Comparison of ENCODE assay signal across 21 cellular contexts in the genomic region with DNA sequence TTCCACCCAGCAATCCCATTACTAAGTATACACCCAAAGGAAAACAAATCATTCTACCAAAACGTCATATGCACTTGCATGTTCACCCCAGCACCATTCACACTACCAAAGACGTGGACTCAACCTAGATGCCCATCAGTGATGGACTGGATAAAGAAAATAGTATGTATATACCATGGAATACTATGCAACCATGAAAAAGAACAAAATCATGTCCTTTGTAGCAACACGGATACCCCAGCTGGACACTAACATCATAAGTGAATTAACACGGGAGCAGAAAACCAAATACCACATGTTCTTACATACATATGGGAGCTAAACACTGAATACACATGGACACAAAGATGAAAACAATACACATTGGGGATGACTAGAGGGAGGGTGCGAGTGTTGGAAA.
"Had no signal": no experiment of that assay in that cellular context is flagged by ENCODE, and none has a peak within 500 bp of the region (broad histone marks: within the 10 kb centered on the region; RNA-seq: fewer than 3 reads in every experiment).

No MANE protein-coding gene starts in this region.

- FAIRE-seq: endothelial cell of umbilical vein, islet of Langerhans had no signal

- H3K4me3 ChIP-seq: coronary artery, dorsolateral prefrontal cortex, esophagus muscularis mucosa, heart right ventricle, left lung, lower lobe of right lung, mucosa of descending colon had no signal

- H3K27ac ChIP-seq: coronary artery, dorsolateral prefrontal cortex, esophagus muscularis mucosa, foreskin keratinocyte, heart right ventricle, left lung, lower lobe of right lung had no signal

- H3K4me1 ChIP-seq: foreskin keratinocyte, heart right ventricle, left lung, lower lobe of right lung had no signal

- DNase-seq: dermis blood vessel endothelial cell; dorsolateral prefrontal cortex; effector CD4-positive, alpha-beta T cell; effector memory CD4-positive, alpha-beta T cell; foreskin keratinocyte; glutamatergic neuron; head of caudate nucleus; heart right ventricle; hippocampal formation; left cardiac atrium; left lung; left ventricle myocardium superior; lower lobe of right lung; mesenchymal stem cell; mucosa of descending colon; naive B cell; naive thymus-derived CD8-positive, alpha-beta T cell had no signal

- H3K27me3 ChIP-seq: dorsolateral prefrontal cortex, esophagus muscularis mucosa, foreskin keratinocyte, heart right ventricle, left lung had no signal

- H3K36me3 ChIP-seq: esophagus muscularis mucosa, heart right ventricle, left lung, lower lobe of right lung had no signal

- ATAC-seq: foreskin keratinocyte; heart right ventricle; left cardiac atrium; left lung; left ventricle myocardium superior; lower lobe of right lung; mucosa of descending colon; naive thymus-derived CD8-positive, alpha-beta T cell had no signal
